Comparison of ENCODE assay signal across 24 cellular contexts in genomic region chr19:1777149-1777548, GRCh38. TPM values are rescaled to one million over a fixed set of nuclear protein-coding genes. Genes with fewer than 3 reads are reported as not detected.
DNase-seq lines count a peak whose midpoint lies in the region; ATAC-seq and TF ChIP-seq lines count a peak whose summit lies in the region.
"Had no signal": no experiment of that assay in that cellular context is flagged by ENCODE, and none has a peak within 500 bp of the region (broad histone marks: within the 10 kb centered on the region; RNA-seq: fewer than 3 reads in every experiment).

No MANE protein-coding gene starts in this region.

- no peak overlapping the region for H2BK20ac ChIP-seq in IMR-90 (ENCODE audit: low read depth, low read length)

- H3K9ac ChIP-seq in IMR-90 (ENCODE audit: low read depth, low read length) = no peak overlapping the region

- H3K27me3 ChIP-seq in IMR-90 (ENCODE audit: control insufficient read depth, insufficient read depth, low read length) = peaks cover 70% of the 10 kb centered on the region
- peaks cover 93% of the 10 kb centered on the region for H3K27me3 ChIP-seq in suprapubic skin

- H3K9me3 ChIP-seq in IMR-90 (ENCODE audit: control insufficient read depth, insufficient read depth, low read length) (peaks cover 16% of the 10 kb centered on the region), suprapubic skin (peaks cover 4% of the 10 kb centered on the region)

- H4K8ac ChIP-seq in IMR-90 (ENCODE audit: low read depth in 2 of 2, low read length in 2 of 2) = no peak overlapping the region

- H3K9me3 Mint-ChIP-seq in activated naive CD4-positive, alpha-beta T cell treated with anti-CD3 and anti-CD28 coated beads, Interleukin-2, amount 10 ng/mL, durations not matched to agents 7 days and 5 days = peaks cover 10% of the 10 kb centered on the region
- H3K9me3 Mint-ChIP-seq in glutamatergic neuron (ENCODE audit: unreplicated experiment) = peaks cover 12% of the 10 kb centered on the region
- H3K9me3 Mint-ChIP-seq: CD8-positive, alpha-beta T cell had no signal

- no peak overlapping the region for H3K14ac ChIP-seq in IMR-90 (replicated peaks; ENCODE audit: low read depth, low read length)

- H3K18ac ChIP-seq in IMR-90 (ENCODE audit: low read depth, low read length) = no peak overlapping the region

- POLR2A ChIA-PET in IMR-90 (lab: Charles Lee; ENCODE audit: unreplicated experiment) = no interaction called here

- WGBS in IMR-90 (ENCODE audit: extremely low coverage in 2 of 2, insufficient read length in 1 of 2), 2 experiments = 60% methylated on average over 6 of the region's 10 CpGs; no CpG with 5 or more reads in 1 of the 2 experiments
- WGBS in suprapubic skin = 77% methylated on average over 4 of the region's 10 CpGs

- peaks cover 98% of the 10 kb centered on the region for H3K27me3 Mint-ChIP-seq in activated naive CD4-positive, alpha-beta T cell treated with anti-CD3 and anti-CD28 coated beads, Interleukin-2, amount 10 ng/mL, durations not matched to agents 7 days and 5 days
- peaks cover 39% of the 10 kb centered on the region for H3K27me3 Mint-ChIP-seq in glutamatergic neuron (ENCODE audit: unreplicated experiment)

- CTCF ChIA-PET in activated naive CD4-positive, alpha-beta T cell treated with anti-CD3 and anti-CD28 coated beads, Interleukin-2, amount 10 ng/mL, durations not matched to agents 7 days and 5 days (lab: Charles Lee) = no interaction called here
- CTCF ChIA-PET in IMR-90 (lab: Yijun Ruan, JAX) = no interaction called here

- no peak overlapping the region for H2AK5ac ChIP-seq in IMR-90 (ENCODE audit: low read depth, low read length)

- intact Hi-C loops in IMR-90 (cut with micrococcal nuclease) = no loop called here
- intact Hi-C loops in head of caudate nucleus (cut with DNase I) = no loop called here

- H3K9me1 ChIP-seq in IMR-90 (ENCODE audit: insufficient read depth, low read length) = no peaks in the 10 kb centered on the region

- no peaks in the 10 kb centered on the region for H4K20me1 ChIP-seq in IMR-90 (ENCODE audit: insufficient read depth, low read length)

- no peak for TF ChIP-seq RAD21 in IMR-90 (IDR thresholded peaks at IDR 0.05; ENCODE audit: low read length)

- peak overlapping the region; percentile 64 for H3K27ac Mint-ChIP-seq in activated naive CD4-positive, alpha-beta T cell treated with anti-CD3 and anti-CD28 coated beads, Interleukin-2, amount 10 ng/mL, durations not matched to agents 7 days and 5 days
- peak overlapping the region; percentile 49 for H3K27ac Mint-ChIP-seq in glutamatergic neuron (ENCODE audit: unreplicated experiment)
- H3K27ac Mint-ChIP-seq: CD8-positive, alpha-beta T cell had no signal

- TF ChIP-seq CTCF in IMR-90 (conservative IDR thresholded peaks at IDR 0.05; ENCODE audit: low read depth, low read length) (no peak), glutamatergic neuron (IDR thresholded peaks at IDR 0.05; ENCODE audit: partially characterized antibody, unreplicated experiment) (no peak), suprapubic skin (IDR thresholded peaks at IDR 0.05) (no peak)

- no peak overlapping the region for H3K4ac ChIP-seq in IMR-90 (ENCODE audit: low read depth, low read length)

- no peaks in the 10 kb centered on the region for H3K4me1 ChIP-seq in IMR-90 (ENCODE audit: control insufficient read depth, insufficient read depth, low read length)
- peaks cover 30% of the 10 kb centered on the region for H3K4me1 ChIP-seq in suprapubic skin
- H3K4me1 ChIP-seq: Peyer's patch, SJCRH30 had no signal

- H3K36me3 ChIP-seq in IMR-90 (ENCODE audit: control insufficient read depth, insufficient read depth, low read length) (no peaks in the 10 kb centered on the region), suprapubic skin (no peaks in the 10 kb centered on the region)
- H3K36me3 ChIP-seq: Peyer's patch, SJCRH30 had no signal

- no peak overlapping the region for H3K23ac ChIP-seq in IMR-90 (ENCODE audit: low read depth, low read length)

- H4K5ac ChIP-seq in IMR-90 (ENCODE audit: low read depth, low read length) = no peak overlapping the region

- no peak overlapping the region for H2BK5ac ChIP-seq in IMR-90 (ENCODE audit: low read depth, low read length, poor library complexity, severe bottlenecking)

- dilution Hi-C loops in IMR-90 (cut with HindIII; ENCODE audit: low sequenced_read_pairs, unreplicated experiment) = no loop called here

- no peak overlapping the region for H2BK120ac ChIP-seq in IMR-90 (ENCODE audit: low read depth, low read length)

- in situ Hi-C loops in IMR-90 (cut with MboI; ENCODE audit: low sequenced_read_pairs) = loop anchor here (25.0 kb wide), 1 partner anchor 240 kb away; no protein-coding TSS in a partner anchor

- no peak for TF ChIP-seq EP300 in suprapubic skin (IDR thresholded peaks at IDR 0.05)

- TF ChIP-seq POLR2A in IMR-90 (IDR thresholded peaks at IDR 0.05; ENCODE audit: low read depth, low read length) (no peak), suprapubic skin (IDR thresholded peaks at IDR 0.05) (no peak)

- no peaks in the 10 kb centered on the region for H3K36me3 Mint-ChIP-seq in activated naive CD4-positive, alpha-beta T cell treated with anti-CD3 and anti-CD28 coated beads, Interleukin-2, amount 10 ng/mL, durations not matched to agents 7 days and 5 days
- H3K36me3 Mint-ChIP-seq in glutamatergic neuron (ENCODE audit: unreplicated experiment) = peaks cover 11% of the 10 kb centered on the region
- H3K36me3 Mint-ChIP-seq: CD8-positive, alpha-beta T cell had no signal

- no peak overlapping the region for H3K4me3 ChIP-seq in IMR-90 (ENCODE audit: insufficient read depth, low read depth, low read length)
- no peak overlapping the region for H3K4me3 ChIP-seq in suprapubic skin
- H3K4me3 ChIP-seq: Peyer's patch, SJCRH30 had no signal

- H2AK9ac ChIP-seq in IMR-90 (replicated peaks; ENCODE audit: low read depth, low read length, poor library complexity) = no peak overlapping the region

- no TSS peak for BruUV-seq in IMR-90 (replicated peaks; lab: Mats Ljungman, UMichigan)

- H2BK15ac ChIP-seq in IMR-90 (ENCODE audit: low read depth, low read length) = no peak overlapping the region

- no peak overlapping the region for H3K4me2 ChIP-seq in IMR-90 (ENCODE audit: low read depth, low read length)

- no peak for DNase-seq in activated naive CD4-positive, alpha-beta T cell treated with anti-CD3 and anti-CD28 coated beads, Interleukin-2, amount 10 ng/mL, durations not matched to agents 7 days and 5 days
- no peak for DNase-seq in activated naive CD4-positive, alpha-beta T cell (lab: John Stamatoyannopoulos, UW)
- DNase-seq in IMR-90 = no peak
- DNase-seq in glutamatergic neuron = no peak
- DNase-seq in central memory CD4-positive, alpha-beta T cell = no peak
- no peak for DNase-seq in head of caudate nucleus
- no peak for DNase-seq in suprapubic skin (ENCODE audit: low spot score in 2 of 2)
- DNase-seq: AML-193; C1 segment of cervical spinal cord; CD8-positive, alpha-beta T cell; DMS153; GOT3; KBM-7; NCI-H1092; NCI-H1436; NCI-H1930; NCI-H226; NCI-H510A treated with DMSO at 0.1 percent for 48 hours; NCI-H748 treated with DMSO at 0.1 percent for 48 hours; Peyer's patch; SJCRH30 had no signal

- H4K91ac ChIP-seq in IMR-90 (ENCODE audit: insufficient read depth, low read depth, low read length) = no peak overlapping the region

- no peaks in the 10 kb centered on the region for H3K79me1 ChIP-seq in IMR-90 (ENCODE audit: low read depth in 1 of 2, low read length in 2 of 2)

- H3K27ac ChIP-seq in IMR-90 (ENCODE audit: insufficient read depth, low read length) (no peak overlapping the region), suprapubic skin (no peak overlapping the region)
- H3K27ac ChIP-seq: Peyer's patch, SJCRH30 had no signal

- ATAC-seq in IMR-90 (ENCODE audit: low read depth) = no peak
- ATAC-seq: CD8-positive, alpha-beta T cell had no signal

- H2AFZ ChIP-seq in IMR-90 (replicated peaks; ENCODE audit: low read length, poor library complexity) = peak overlapping the region; percentile 65

- no peaks in the 10 kb centered on the region for H3K4me1 Mint-ChIP-seq in activated naive CD4-positive, alpha-beta T cell treated with anti-CD3 and anti-CD28 coated beads, Interleukin-2, amount 10 ng/mL, durations not matched to agents 7 days and 5 days
- H3K4me1 Mint-ChIP-seq in glutamatergic neuron (ENCODE audit: low read depth, unreplicated experiment) = peaks cover 10% of the 10 kb centered on the region

- no peak overlapping the region for H3K56ac ChIP-seq in IMR-90 (ENCODE audit: extremely low read depth, insufficient read depth, low read length)

- no peak overlapping the region for H3K4me3 Mint-ChIP-seq in activated naive CD4-positive, alpha-beta T cell treated with anti-CD3 and anti-CD28 coated beads, Interleukin-2, amount 10 ng/mL, durations not matched to agents 7 days and 5 days
- H3K4me3 Mint-ChIP-seq in glutamatergic neuron (ENCODE audit: unreplicated experiment) = no peak overlapping the region
- H3K4me3 Mint-ChIP-seq: CD8-positive, alpha-beta T cell had no signal

TF ChIP-seq in IMR-90, 13 proteins besides CTCF, POLR2A, EP300 and RAD21 (continues in another document):
- TF ChIP-seq FOS (IDR thresholded peaks at IDR 0.05; ENCODE audit: low read depth, low read length) = no peak
- TF ChIP-seq RFX5 (IDR thresholded peaks at IDR 0.05; ENCODE audit: low read depth, low read length) = no peak
- no peak for TF ChIP-seq MAFK (IDR thresholded peaks at IDR 0.05; ENCODE audit: low read depth, low read length)
- no peak for TF ChIP-seq CEBPB (IDR thresholded peaks at IDR 0.05; ENCODE audit: low read depth, low read length)
- no peak for TF ChIP-seq USF2 (IDR thresholded peaks at IDR 0.05; ENCODE audit: low read depth, low read length)
- no peak for TF ChIP-seq NFE2L2 (IDR thresholded peaks at IDR 0.05; ENCODE audit: low read depth, low read length)
- no peak for TF ChIP-seq BHLHE40 (IDR thresholded peaks at IDR 0.05; ENCODE audit: low read depth, low read length)
- TF ChIP-seq SMC3 (IDR thresholded peaks at IDR 0.05; ENCODE audit: low read depth, low read length) = no peak

RNA-seq across cellular contexts. Expression of gene ONECUT3, which starts 23.8 kb away (rescaled TPM):
- total RNA-seq in IMR-90 (2012; rRNA removed) = not detected in 2 replicates
- not detected in 2 replicates for polyA plus RNA-seq in IMR-90 (2012; rRNA removed)
- not detected in 2 replicates for polyA plus RNA-seq in IMR-90 (2012; cell fraction: cytosol; rRNA removed)
- not detected in 2 replicates for polyA plus RNA-seq in IMR-90 (2012; cell fraction: nucleus; rRNA removed; ENCODE audit: low replicate concordance)
- total RNA-seq in glutamatergic neuron (ENCODE audit: unreplicated experiment) = 15.4 TPM
- not detected for total RNA-seq in suprapubic skin
- total RNA-seq: A172; CD8-positive, alpha-beta T cell; Daoy; SJCRH30 had no signal
- polyA plus RNA-seq: AG04450 had no signal

RNA-seq across cellular contexts. Expression of gene ATP8B3, which starts 34.9 kb away (rescaled TPM):
- total RNA-seq in IMR-90 (2012; rRNA removed) (1.4 and 1.6 TPM in 2 replicates), glutamatergic neuron (ENCODE audit: unreplicated experiment) (2.5 TPM), suprapubic skin (1 to 10 TPM; 1.5 to 3.8 (median 1.8) TPM)
- polyA plus RNA-seq in IMR-90 (2012; rRNA removed) = 8.1 and 9.0 TPM in 2 replicates
- polyA plus RNA-seq in IMR-90 (2012; cell fraction: cytosol; rRNA removed) = 3.2 and 5.2 TPM in 2 replicates
- polyA plus RNA-seq in IMR-90 (2012; cell fraction: nucleus; rRNA removed; ENCODE audit: low replicate concordance) = 28.0 and 38.9 TPM in 2 replicates

Comparison
In these comparisons a context has a peak if more than half of its experiments do, and no peak if none do; other contexts are left out.
1. RNA of gene ONECUT3, which starts 23.8 kb away (total RNA-seq): 15.4 TPM in glutamatergic neuron (single experiment); not detected in IMR-90 and not detected in suprapubic skin; every median in the first group is over 10 times any median in the second.